In genomic region chr19:30754162-30754561, GRCh38 we compare ENCODE assay signal across 18 cellular contexts.
DNase-seq lines count a peak whose midpoint lies in the region; ATAC-seq, FAIRE-seq and TF ChIP-seq lines count a peak whose summit lies in the region.
"Had no signal": no experiment of that assay in that cellular context is flagged by ENCODE, and none has a peak within 500 bp of the region (broad histone marks: within the 10 kb centered on the region; RNA-seq: fewer than 3 reads in every experiment).

No MANE protein-coding gene starts in this region.

- no peaks in the 10 kb centered on the region for H3K27me3 ChIP-seq in lung (ENCODE audit: control insufficient read depth, insufficient read depth)
- H3K27me3 ChIP-seq in lower lobe of right lung (ENCODE audit: low read depth) = peaks cover 4% of the 10 kb centered on the region

- intact Hi-C loops in activated CD4-positive, alpha-beta T cell treated with anti-CD3 and anti-CD28 coated beads, Interleukin-2, amount 10 ng/mL, durations not matched to agents 24 days and 14 days (cut with micrococcal nuclease) = no loop called here
- intact Hi-C loops in lower lobe of right lung (cut with DNase I) = no loop called here

- TF ChIP-seq POLR2A in A549 (IDR thresholded peaks at IDR 0.05; ENCODE audit: low read length) = no peak

- WGBS in A549 (ENCODE audit: missing lambda C conversion rate) = 0% methylated on average over 1 of the region's 1 CpG
- WGBS in lung, 2 donors = 79 to 85% methylated on average over 1 of the region's 1 CpG

- H3K9me3 ChIP-seq in A549 (peaks cover 18% of the 10 kb centered on the region; the same call in 2 of the 3 replicates), lung (ENCODE audit: control insufficient read depth in 2 of 2, insufficient read depth in 1 of 2, low read length in 1 of 2) (peaks cover 7 to 14% of the 10 kb centered on the region in 2 donors), lower lobe of right lung (peaks cover 10% of the 10 kb centered on the region)
- H3K9me3 ChIP-seq: HAP-1 had no signal

- peak; percentile 82 for FAIRE-seq in A549 (lab: Jason Lieb, UNC)
- FAIRE-seq: D721Med, G401.6, GM12891 had no signal

- CTCF ChIA-PET in A549 (lab: Yijun Ruan, JAX) = interaction anchor here (0.6 to 0.9 kb wide), 2 partner anchors 71 to 1688 kb away, joined by 3 read pairs; no protein-coding TSS in a partner anchor

- H3K9me3 Mint-ChIP-seq in activated CD4-positive, alpha-beta T cell treated with anti-CD3 and anti-CD28 coated beads, Interleukin-2, amount 10 ng/mL, durations not matched to agents 24 days and 14 days = no peaks in the 10 kb centered on the region

- TF ChIP-seq EP300 in A549 (IDR thresholded peaks at IDR 0.05) = no peak

- no peak overlapping the region for H3K27ac Mint-ChIP-seq in activated CD4-positive, alpha-beta T cell treated with anti-CD3 and anti-CD28 coated beads, Interleukin-2, amount 10 ng/mL, durations not matched to agents 24 days and 14 days
- H3K27ac Mint-ChIP-seq: B cell; CD4-positive, alpha-beta T cell had no signal

- H3K36me3 Mint-ChIP-seq in activated CD4-positive, alpha-beta T cell treated with anti-CD3 and anti-CD28 coated beads, Interleukin-2, amount 10 ng/mL, durations not matched to agents 24 days and 14 days (ENCODE audit: low read depth) = no peaks in the 10 kb centered on the region

- H3K27me3 Mint-ChIP-seq in activated CD4-positive, alpha-beta T cell treated with anti-CD3 and anti-CD28 coated beads, Interleukin-2, amount 10 ng/mL, durations not matched to agents 24 days and 14 days = no peaks in the 10 kb centered on the region
- H3K27me3 Mint-ChIP-seq: B cell had no signal

- H3K4me3 ChIP-seq in A549 = no peak overlapping the region
- no peak overlapping the region for H3K4me3 ChIP-seq in lung
- H3K4me3 ChIP-seq in lower lobe of right lung = no peak overlapping the region
- H3K4me3 ChIP-seq: GM23248, HAP-1 had no signal

- H3K4me1 Mint-ChIP-seq in activated CD4-positive, alpha-beta T cell treated with anti-CD3 and anti-CD28 coated beads, Interleukin-2, amount 10 ng/mL, durations not matched to agents 24 days and 14 days = no peaks in the 10 kb centered on the region
- H3K4me1 Mint-ChIP-seq: B cell had no signal

- TF ChIP-seq CTCF in A549 (IDR thresholded peaks at IDR 0.05) (no peak), lung (IDR thresholded peaks at IDR 0.05; ENCODE audit: control extremely low read depth, extremely low read depth) (no peak), lower lobe of right lung (IDR thresholded peaks at IDR 0.05) (no peak)

- H3K4me2 ChIP-seq in A549 = no peak overlapping the region

- H3K4me3 Mint-ChIP-seq in activated CD4-positive, alpha-beta T cell treated with anti-CD3 and anti-CD28 coated beads, Interleukin-2, amount 10 ng/mL, durations not matched to agents 24 days and 14 days = no peak overlapping the region
- H3K4me3 Mint-ChIP-seq: B cell; CD4-positive, alpha-beta T cell had no signal

- H3K36me3 ChIP-seq in lung (ENCODE audit: control insufficient read depth in 2 of 2, insufficient read depth in 2 of 2, low read length in 2 of 2) (no peaks in the 10 kb centered on the region), lower lobe of right lung (no peaks in the 10 kb centered on the region)
- H3K36me3 ChIP-seq: HAP-1 had no signal

- POLR2A ChIA-PET in A549 (lab: Yijun Ruan, JAX) = no interaction called here

- DNase-seq in activated CD4-positive, alpha-beta T cell treated with anti-CD3 and anti-CD28 coated beads, Interleukin-2, amount 10 ng/mL, durations not matched to agents 24 days and 14 days = peak; percentile 23
- no peak for DNase-seq in activated CD4-positive, alpha-beta T cell treated with anti-CD3 and anti-CD28 coated beads, Interleukin-2, amount 50 U/mL, for 48 hours
- no peak for DNase-seq in A549 (ENCODE audit: low read depth in 1 of 2, low spot score in 1 of 2)
- peak; percentile 9 for DNase-seq in ecto neural progenitor cell (ENCODE audit: low spot score)
- peak; percentile 7 for DNase-seq in lung (ENCODE audit: low spot score)
- DNase-seq in lower lobe of right lung = no peak
- DNase-seq in SIG-M5 treated with dmso at 0.1 percent for 504 hours (lab: John Stamatoyannopoulos, UW; ENCODE audit: unreplicated experiment) = no peak
- no peak for DNase-seq in SK-N-DZ (ENCODE audit: low spot score)
- DNase-seq: Caco-2; CD4-positive, alpha-beta T cell; GM23248 had no signal

- ATAC-seq in A549 (no peak), lung (ENCODE audit: insufficient read depth, low FRiP score) (no peak), lower lobe of right lung (no peak)

- no peak for TF ChIP-seq RAD21 in A549 (conservative IDR thresholded peaks at IDR 0.05 in 1 of 2, IDR thresholded peaks at IDR 0.05 in 1 of 2)

- H3K4me1 ChIP-seq in A549 = no peaks in the 10 kb centered on the region
- peaks cover 0 to 1% of the 10 kb centered on the region in 2 donors for H3K4me1 ChIP-seq in lung (ENCODE audit: control insufficient read depth in 2 of 2, insufficient read depth in 2 of 2, low read length in 2 of 2)
- no peaks in the 10 kb centered on the region for H3K4me1 ChIP-seq in lower lobe of right lung
- H3K4me1 ChIP-seq: Caco-2, HAP-1 had no signal

- H3K27ac ChIP-seq in A549 (no peak overlapping the region), lung (ENCODE audit: low read depth in 1 of 2, low read length in 1 of 2) (no peak overlapping the region), lower lobe of right lung (no peak overlapping the region)
- H3K27ac ChIP-seq: 22Rv1, C4-2B, GM23248 had no signal

TF ChIP-seq in A549, 52 proteins besides CTCF, POLR2A, EP300 and RAD21:
- no peak for TF ChIP-seq POLR2AphosphoS2 (conservative IDR thresholded peaks at IDR 0.05; ENCODE audit: low read length)
- no peak for TF ChIP-seq BCL3 (IDR thresholded peaks at IDR 0.05)
- no peak for TF ChIP-seq GATA3 (IDR thresholded peaks at IDR 0.05; ENCODE audit: borderline replicate concordance)
- no peak for TF ChIP-seq REST (IDR thresholded peaks at IDR 0.05)
- no peak for TF ChIP-seq ZFP36 (IDR thresholded peaks at IDR 0.05; ENCODE audit: borderline replicate concordance, partially characterized antibody)
- no peak for TF ChIP-seq TFCP2L1 (CRISPR knock-in tag; IDR thresholded peaks at IDR 0.05)
- no peak for TF ChIP-seq BHLHE40 (IDR thresholded peaks at IDR 0.05; ENCODE audit: low read depth, low read length)
- no peak for TF ChIP-seq HOXB5 (CRISPR knock-in tag; IDR thresholded peaks at IDR 0.05)
- no peak for TF ChIP-seq ZC3H11A (IDR thresholded peaks at IDR 0.05)

Comparison
In these comparisons a context has a peak if more than half of its experiments do, and no peak if none do; other contexts are left out.
1. DNase-seq: peak in activated CD4-positive, alpha-beta T cell treated with anti-CD3 and anti-CD28 coated beads, Interleukin-2, amount 10 ng/mL, durations not matched to agents 24 days and 14 days (single experiment), ecto neural progenitor cell (single experiment) and lung (single experiment); none in activated CD4-positive, alpha-beta T cell treated with anti-CD3 and anti-CD28 coated beads, Interleukin-2, amount 50 U/mL, for 48 hours (0 of 2), A549 (0 of 2), lower lobe of right lung (single experiment), SIG-M5 treated with dmso at 0.1 percent for 504 hours (single experiment) and SK-N-DZ (single experiment).